Comparison of ENCODE assay signal across 8 cellular contexts in genomic region chr9:76456202-76456926, GRCh38. TPM values are rescaled to one million over a fixed set of nuclear protein-coding genes. Genes with fewer than 3 reads are reported as not detected.
DNase-seq lines count a peak whose midpoint lies in the region; ATAC-seq lines count a peak whose summit lies in the region.

No MANE protein-coding gene starts in this region.

- H3K4me3 Mint-ChIP-seq in T-helper 2 cell treated with Interferon-gamma antibody and Interleukin-4, amounts not matched to agents 5 μg/mL and 100 μg/mL, for 36 hours, result no peak overlapping the region

- no peaks in the 10 kb centered on the region for H3K36me3 Mint-ChIP-seq in T-helper 2 cell treated with Interferon-gamma antibody and Interleukin-4, amounts not matched to agents 5 μg/mL and 100 μg/mL, for 36 hours (ENCODE audit: low read depth)

- intact Hi-C loops in Right ventricle myocardium superior (cut with DNase I), result no loop called here

- peak; percentile 45 for ATAC-seq in GM21576 (IDR thresholded peaks at IDR 0.05; ENCODE audit: unreplicated experiment)
- ATAC-seq in GM18858 (IDR thresholded peaks at IDR 0.05; ENCODE audit: unreplicated experiment), result no peak
- no peak for ATAC-seq in GM19463 (IDR thresholded peaks at IDR 0.05; ENCODE audit: unreplicated experiment)
- no peak for ATAC-seq in Right ventricle myocardium superior (ENCODE audit: poor library complexity)

- no peaks in the 10 kb centered on the region for H3K9me3 Mint-ChIP-seq in T-helper 2 cell treated with Interferon-gamma antibody and Interleukin-4, amounts not matched to agents 5 μg/mL and 100 μg/mL, for 36 hours

- no peaks in the 10 kb centered on the region for H3K27me3 Mint-ChIP-seq in T-helper 2 cell treated with Interferon-gamma antibody and Interleukin-4, amounts not matched to agents 5 μg/mL and 100 μg/mL, for 36 hours (ENCODE audit: low read depth)

- H3K4me1 Mint-ChIP-seq in T-helper 2 cell treated with Interferon-gamma antibody and Interleukin-4, amounts not matched to agents 5 μg/mL and 100 μg/mL, for 36 hours (ENCODE audit: low read depth), result peaks cover 26% of the 10 kb centered on the region

- in situ Hi-C loops in Caki2 (cut with HindIII; ENCODE audit: low pct_unique_long_range_greater_than_20kb, low sequenced_read_pairs), result no loop called here

- peak overlapping the region; percentile 37 for H3K27ac Mint-ChIP-seq in T-helper 2 cell treated with Interferon-gamma antibody and Interleukin-4, amounts not matched to agents 5 μg/mL and 100 μg/mL, for 36 hours

- DNase-seq in Caki2 (ENCODE audit: low read depth) (peak; percentile 76), NCI-H1417 (lab: John Stamatoyannopoulos, UW) (peak; percentile 39 to 96 (median 85)), glomerular visceral epithelial cell (ENCODE audit: extremely low spot score) (peak; percentile 14), Right ventricle myocardium superior (no peak)
- no peak for DNase-seq in T-helper 2 cell treated with Interferon-gamma antibody and Interleukin-4, amounts not matched to agents 5 μg/mL and 100 μg/mL, for 36 hours (ENCODE audit: low spot score)

RNA-seq across cellular contexts. Expression of gene GCNT1, which starts 2.6 kb away (rescaled TPM):
- 1.2 and 11.1 TPM in 2 replicates for total RNA-seq in Caki2 (2014; rRNA removed; shearing (Covaris generic); ENCODE audit: low replicate concordance)
- total RNA-seq in Right ventricle myocardium superior, result 3.0 TPM

Comparison
In these comparisons a context has a peak if more than half of its experiments do, and no peak if none do; other contexts are left out.
1. DNase-seq: peak in Caki2 (single experiment), NCI-H1417 (3 of 3) and glomerular visceral epithelial cell (single experiment); none in T-helper 2 cell treated with Interferon-gamma antibody and Interleukin-4, amounts not matched to agents 5 μg/mL and 100 μg/mL, for 36 hours (single experiment) and Right ventricle myocardium superior (single experiment).